In the genomic region with DNA sequence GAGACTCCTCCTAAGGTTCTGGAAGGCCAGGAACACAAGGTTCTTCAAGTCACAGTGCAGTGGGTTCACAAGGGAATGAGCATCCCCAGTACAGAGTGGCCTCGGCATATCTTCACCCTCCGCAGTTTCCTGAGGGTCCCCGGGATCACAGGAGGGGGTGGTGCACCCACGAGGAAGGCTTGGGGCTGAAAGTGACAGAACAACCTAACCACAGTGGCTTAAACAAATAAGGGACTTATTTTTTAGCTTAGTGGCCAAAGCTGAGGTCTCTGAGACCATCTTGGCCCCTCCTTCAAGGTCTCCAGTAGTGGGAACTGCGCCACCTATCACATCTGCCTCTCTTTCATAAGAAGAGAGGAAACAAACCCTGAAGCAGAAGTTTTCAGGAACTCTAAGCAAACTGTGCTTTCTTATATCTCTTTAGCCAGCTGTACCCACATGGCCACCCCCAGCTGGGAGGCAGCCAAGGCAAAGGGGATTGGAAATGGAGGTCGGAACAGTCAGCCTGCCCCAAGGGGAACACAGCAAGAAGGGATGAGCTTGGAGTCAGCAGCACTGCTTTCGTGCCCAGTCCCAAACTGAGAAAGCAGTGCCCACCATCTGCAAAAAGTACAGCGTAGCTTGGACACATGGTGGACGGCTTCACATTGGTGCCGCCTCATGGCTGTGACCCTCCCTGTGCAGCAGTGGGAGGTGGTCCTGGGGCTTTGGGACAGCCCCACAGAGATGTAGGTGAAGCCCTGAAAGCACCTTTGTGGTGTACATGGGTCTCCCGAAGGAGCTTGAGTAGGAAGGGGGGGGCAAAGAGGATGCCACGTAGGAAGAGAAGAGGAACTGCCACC, we compare ENCODE assay signal across 12 cellular contexts.
DNase-seq lines count a peak whose midpoint lies in the region; ATAC-seq and TF ChIP-seq lines count a peak whose summit lies in the region.
"Had no signal": no experiment of that assay in that cellular context is flagged by ENCODE, and none has a peak within 500 bp of the region (broad histone marks: within the 10 kb centered on the region; RNA-seq: fewer than 3 reads in every experiment).

No MANE protein-coding gene starts in this region.

- H3K9me3 Mint-ChIP-seq in activated T-helper 17 cell treated with anti-CD3 and anti-CD28 coated beads, Interleukin-2, amount 50 U/mL, for 72 hours, result no peaks in the 10 kb centered on the region
- H3K9me3 Mint-ChIP-seq in stimulated activated memory B cell treated with anti-CD40 and anti-IgM and Interleukin-4, amounts not matched to agents 10 μg/mL and 1 μg/mL and 100 μg/mL, for 72 hours, result no peaks in the 10 kb centered on the region
- H3K9me3 Mint-ChIP-seq: CD8-positive, alpha-beta memory T cell had no signal

- H3K4me1 Mint-ChIP-seq in activated T-helper 17 cell treated with anti-CD3 and anti-CD28 coated beads, Interleukin-2, amount 50 U/mL, for 72 hours, result peaks cover 29% of the 10 kb centered on the region
- peaks cover 8% of the 10 kb centered on the region for H3K4me1 Mint-ChIP-seq in stimulated activated memory B cell treated with anti-CD40 and anti-IgM and Interleukin-4, amounts not matched to agents 10 μg/mL and 1 μg/mL and 100 μg/mL, for 72 hours

- peak overlapping the region; percentile 40 for H3K27ac Mint-ChIP-seq in activated T-helper 17 cell treated with anti-CD3 and anti-CD28 coated beads, Interleukin-2, amount 50 U/mL, for 72 hours
- H3K27ac Mint-ChIP-seq in stimulated activated memory B cell treated with anti-CD40 and anti-IgM and Interleukin-4, amounts not matched to agents 10 μg/mL and 1 μg/mL and 100 μg/mL, for 72 hours, result no peak overlapping the region

- TF ChIP-seq CTCF in GM13977 (IDR thresholded peaks at IDR 0.05; ENCODE audit: extremely low read depth, insufficient read depth, missing control alignments), result peak; percentile 45

- no peak overlapping the region for H3K4me3 Mint-ChIP-seq in activated T-helper 17 cell treated with anti-CD3 and anti-CD28 coated beads, Interleukin-2, amount 50 U/mL, for 72 hours
- H3K4me3 Mint-ChIP-seq in stimulated activated memory B cell treated with anti-CD40 and anti-IgM and Interleukin-4, amounts not matched to agents 10 μg/mL and 1 μg/mL and 100 μg/mL, for 72 hours, result no peak overlapping the region
- H3K4me3 Mint-ChIP-seq: CD8-positive, alpha-beta memory T cell had no signal

- H3K27me3 Mint-ChIP-seq in activated T-helper 17 cell treated with anti-CD3 and anti-CD28 coated beads, Interleukin-2, amount 50 U/mL, for 72 hours, result no peaks in the 10 kb centered on the region
- peaks cover 65% of the 10 kb centered on the region for H3K27me3 Mint-ChIP-seq in stimulated activated memory B cell treated with anti-CD40 and anti-IgM and Interleukin-4, amounts not matched to agents 10 μg/mL and 1 μg/mL and 100 μg/mL, for 72 hours
- H3K27me3 Mint-ChIP-seq: CD8-positive, alpha-beta memory T cell had no signal

- ATAC-seq in GM21367 (IDR thresholded peaks at IDR 0.05; ENCODE audit: unreplicated experiment) (peak; percentile 87), HG03108 (IDR thresholded peaks at IDR 0.05; ENCODE audit: unreplicated experiment) (peak; percentile 92)
- ATAC-seq in activated T-helper 17 cell treated with anti-CD3 and anti-CD28 coated beads, Interleukin-2, amount 50 U/mL, for 72 hours (replicated peaks), result no peak
- no peak for ATAC-seq in stimulated activated memory B cell treated with anti-CD40 and anti-IgM and Interleukin-4, amounts not matched to agents 10 μg/mL and 1 μg/mL and 100 μg/mL, for 72 hours
- ATAC-seq: HCT116 had no signal

- peak; percentile 62 for DNase-seq in GM13977 (ENCODE audit: low spot score)
- no peak for DNase-seq in NAMALWA (ENCODE audit: low spot score)
- no peak for DNase-seq in COR-L47 (lab: John Stamatoyannopoulos, UW)
- DNase-seq in NCI-H146 treated with DMSO at 0.1 percent for 48 hours (lab: John Stamatoyannopoulos, UW; ENCODE audit: unreplicated experiment), result no peak
- DNase-seq: CD8-positive, alpha-beta memory T cell; NCI-H1417 treated with DMSO at 0.1 percent for 48 hours; SHP77 had no signal

- peaks cover 39% of the 10 kb centered on the region for H3K36me3 Mint-ChIP-seq in activated T-helper 17 cell treated with anti-CD3 and anti-CD28 coated beads, Interleukin-2, amount 50 U/mL, for 72 hours (ENCODE audit: low read depth)
- H3K36me3 Mint-ChIP-seq in stimulated activated memory B cell treated with anti-CD40 and anti-IgM and Interleukin-4, amounts not matched to agents 10 μg/mL and 1 μg/mL and 100 μg/mL, for 72 hours, result no peaks in the 10 kb centered on the region
- H3K36me3 Mint-ChIP-seq: CD8-positive, alpha-beta memory T cell had no signal

- in situ Hi-C loops in GM13977 (cut with MboI; ENCODE audit: low pct_unique_long_range_greater_than_20kb, low sequenced_read_pairs, unreplicated experiment), result no loop called here

Comparison
In these comparisons a context has a peak if more than half of its experiments do, and no peak if none do; other contexts are left out.
1. ATAC-seq: peak in GM21367 (single experiment) and HG03108 (single experiment); none in activated T-helper 17 cell treated with anti-CD3 and anti-CD28 coated beads, Interleukin-2, amount 50 U/mL, for 72 hours (single experiment) and stimulated activated memory B cell treated with anti-CD40 and anti-IgM and Interleukin-4, amounts not matched to agents 10 μg/mL and 1 μg/mL and 100 μg/mL, for 72 hours (single experiment).